In genomic region chrX:11558972-11559371, GRCh38 we compare ENCODE assay signal across 9 cellular contexts.
A peak's percentile ranks its signal among the peaks of the same experiment; 100 is the strongest.
DNase-seq lines count a peak whose midpoint lies in the region; ATAC-seq and TF ChIP-seq lines count a peak whose summit lies in the region.
"Had no signal": no experiment of that assay in that cellular context is flagged by ENCODE, and none has a peak within 500 bp of the region (broad histone marks: within the 10 kb centered on the region; RNA-seq: fewer than 3 reads in every experiment).

No MANE protein-coding gene starts in this region.

- DNase-seq in A172 (ENCODE audit: low spot score) (peak; percentile 26), SK-MEL-5 (ENCODE audit: low read depth, low spot score) (peak; percentile 59), nephron progenitor cell (peak; percentile 11), NCI-H1694 treated with DMSO at 0.1 percent for 48 hours (lab: John Stamatoyannopoulos, UW) (no peak), NCI-H146 treated with DMSO at 0.1 percent for 48 hours (lab: John Stamatoyannopoulos, UW; ENCODE audit: unreplicated experiment) (no peak), superior temporal gyrus (ENCODE audit: extremely low spot score) (no peak)
- peak; percentile 30 for DNase-seq in activated naive CD8-positive, alpha-beta T cell treated with anti-CD3 and anti-CD28 coated beads, Interleukin-2, amount 50 U/mL, for 24 hours

- no peak overlapping the region for H3K4me3 Mint-ChIP-seq in activated naive CD8-positive, alpha-beta T cell treated with anti-CD3 and anti-CD28 coated beads, Interleukin-2, amount 50 U/mL, for 24 hours
- H3K4me3 Mint-ChIP-seq in nephron progenitor cell = no peak overlapping the region

- H3K4me1 Mint-ChIP-seq in activated naive CD8-positive, alpha-beta T cell treated with anti-CD3 and anti-CD28 coated beads, Interleukin-2, amount 50 U/mL, for 24 hours = no peaks in the 10 kb centered on the region
- H3K4me1 Mint-ChIP-seq in nephron progenitor cell = no peaks in the 10 kb centered on the region

- peaks cover 5% of the 10 kb centered on the region for H3K27me3 Mint-ChIP-seq in activated naive CD8-positive, alpha-beta T cell treated with anti-CD3 and anti-CD28 coated beads, Interleukin-2, amount 50 U/mL, for 24 hours
- peaks cover 3% of the 10 kb centered on the region for H3K27me3 Mint-ChIP-seq in nephron progenitor cell (ENCODE audit: low read depth, poor library complexity)

- peak; percentile 41 for ATAC-seq in GM19463 (IDR thresholded peaks at IDR 0.05; ENCODE audit: unreplicated experiment)
- no peak for ATAC-seq in activated naive CD8-positive, alpha-beta T cell treated with anti-CD3 and anti-CD28 coated beads, Interleukin-2, amount 50 U/mL, for 24 hours
- ATAC-seq: body of pancreas had no signal

- TF ChIP-seq CTCF in nephron progenitor cell (IDR thresholded peaks at IDR 0.05) = peak; percentile 28

- in situ Hi-C loops in SK-MEL-5 (cut with HindIII; ENCODE audit: low pct_unique_long_range_greater_than_20kb, low sequenced_read_pairs) = no loop called here

- no peaks in the 10 kb centered on the region for H3K9me3 Mint-ChIP-seq in activated naive CD8-positive, alpha-beta T cell treated with anti-CD3 and anti-CD28 coated beads, Interleukin-2, amount 50 U/mL, for 24 hours
- peaks cover 18% of the 10 kb centered on the region for H3K9me3 Mint-ChIP-seq in nephron progenitor cell

- H3K36me3 Mint-ChIP-seq in activated naive CD8-positive, alpha-beta T cell treated with anti-CD3 and anti-CD28 coated beads, Interleukin-2, amount 50 U/mL, for 24 hours (ENCODE audit: low read depth) = no peaks in the 10 kb centered on the region
- no peaks in the 10 kb centered on the region for H3K36me3 Mint-ChIP-seq in nephron progenitor cell (ENCODE audit: low read depth)

- no peak overlapping the region for H3K27ac Mint-ChIP-seq in activated naive CD8-positive, alpha-beta T cell treated with anti-CD3 and anti-CD28 coated beads, Interleukin-2, amount 50 U/mL, for 24 hours
- H3K27ac Mint-ChIP-seq in nephron progenitor cell = no peak overlapping the region

Comparison
In these comparisons a context has a peak if more than half of its experiments do, and no peak if none do; other contexts are left out.
1. DNase-seq: peak in A172 (single experiment), SK-MEL-5 (single experiment), activated naive CD8-positive, alpha-beta T cell treated with anti-CD3 and anti-CD28 coated beads, Interleukin-2, amount 50 U/mL, for 24 hours (single experiment) and nephron progenitor cell (single experiment); none in NCI-H1694 treated with DMSO at 0.1 percent for 48 hours (single experiment), NCI-H146 treated with DMSO at 0.1 percent for 48 hours (single experiment) and superior temporal gyrus (single experiment).